ENCODE assay signal across 17 cellular contexts in genomic region chr7:74023786-74024185, GRCh38. TPM values are rescaled to one million over a fixed set of nuclear protein-coding genes. Genes with fewer than 3 reads are reported as not detected.
"Had no signal": no experiment of that assay in that cellular context is flagged by ENCODE, and none has a peak within 500 bp of the region (broad histone marks: within the 10 kb centered on the region; RNA-seq: fewer than 3 reads in every experiment).

No MANE protein-coding gene starts in this region.

- ATAC-seq: activated CD8-positive, alpha-beta T cell treated with anti-CD3 and anti-CD28 coated beads for 36 hours; stimulated activated naive B cell treated with anti-CD40 and anti-IgM and Interleukin-4, amounts not matched to agents 10 μg/mL and 1 μg/mL and 100 μg/mL, for 72 hours had no signal

- H3K4me3 ChIP-seq: gastroesophageal sphincter, lung, transverse colon had no signal

- H3K27ac ChIP-seq: heart right ventricle, transverse colon had no signal

- H3K9me3 ChIP-seq: gastroesophageal sphincter, heart right ventricle, transverse colon had no signal

- H3K9me3 Mint-ChIP-seq: activated CD8-positive, alpha-beta T cell treated with anti-CD3 and anti-CD28 coated beads for 36 hours; dendritic cell treated with granulocyte-macrophage colony-stimulating factor and Interleukin-4, amounts not matched to agents 40 ng/mL and 50 ng/mL, for 4 days; naive B cell; stimulated activated naive B cell treated with anti-CD40 and anti-IgM and Interleukin-4, amounts not matched to agents 10 μg/mL and 1 μg/mL and 100 μg/mL, for 72 hours had no signal

- H3K36me3 ChIP-seq: gastroesophageal sphincter, heart right ventricle, transverse colon had no signal

- H3K36me3 Mint-ChIP-seq: activated naive CD8-positive, alpha-beta T cell; naive B cell; stimulated activated naive B cell treated with anti-CD40 and anti-IgM and Interleukin-4, amounts not matched to agents 10 μg/mL and 1 μg/mL and 100 μg/mL, for 72 hours had no signal

- H3K4me3 Mint-ChIP-seq: activated CD8-positive, alpha-beta T cell treated with anti-CD3 and anti-CD28 coated beads for 36 hours; activated naive CD8-positive, alpha-beta T cell; dendritic cell treated with granulocyte-macrophage colony-stimulating factor and Interleukin-4, amounts not matched to agents 40 ng/mL and 50 ng/mL, for 4 days; naive B cell; stimulated activated naive B cell treated with anti-CD40 and anti-IgM and Interleukin-4, amounts not matched to agents 10 μg/mL and 1 μg/mL and 100 μg/mL, for 72 hours had no signal

- DNase-seq: activated CD4-positive, CD25-positive, alpha-beta regulatory T cell treated with anti-CD3 and anti-CD28 coated beads, Interleukin-2, amount 50 U/mL, for 72 hours; activated CD8-positive, alpha-beta T cell treated with anti-CD3 and anti-CD28 coated beads for 36 hours; activated gamma-delta T cell treated with Interleukin-2 at 50 U/mL for 16 hours; effector memory CD4-positive, alpha-beta T cell; midbrain; naive B cell; posterior cingulate gyrus; stimulated activated CD4-positive, alpha-beta T cell treated with anti-CD3 and anti-CD28 coated beads, Interleukin-15, amount 100 ng/mL, for 24 hours; stimulated activated CD4-positive, alpha-beta T cell treated with anti-CD3 and anti-CD28 coated beads, Interleukin-4, amount 100 ng/mL, for 1 hour; stimulated activated naive B cell treated with anti-CD40 and anti-IgM and Interleukin-4, amounts not matched to agents 10 μg/mL and 1 μg/mL and 100 μg/mL, for 72 hours; T-helper 1 cell; transverse colon had no signal

- H3K27ac Mint-ChIP-seq: activated CD8-positive, alpha-beta T cell treated with anti-CD3 and anti-CD28 coated beads for 36 hours; activated naive CD8-positive, alpha-beta T cell; dendritic cell treated with granulocyte-macrophage colony-stimulating factor and Interleukin-4, amounts not matched to agents 40 ng/mL and 50 ng/mL, for 4 days; naive B cell; stimulated activated naive B cell treated with anti-CD40 and anti-IgM and Interleukin-4, amounts not matched to agents 10 μg/mL and 1 μg/mL and 100 μg/mL, for 72 hours had no signal

- H3K27me3 ChIP-seq: gastroesophageal sphincter had no signal

RNA-seq across cellular contexts. Expression of gene ELN, which starts 4.2 kb away (rescaled TPM):
- total RNA-seq: activated CD8-positive, alpha-beta T cell treated with anti-CD3 and anti-CD28 coated beads for 36 hours had no signal
